Comparison of ENCODE assay signal across 11 cellular contexts in genomic region chrX:22800360-22800759, GRCh38.
DNase-seq lines count a peak whose midpoint lies in the region; ATAC-seq, FAIRE-seq and TF ChIP-seq lines count a peak whose summit lies in the region.
"Had no signal": no experiment of that assay in that cellular context is flagged by ENCODE, and none has a peak within 500 bp of the region (broad histone marks: within the 10 kb centered on the region; RNA-seq: fewer than 3 reads in every experiment).

No MANE protein-coding gene starts in this region.

- intact Hi-C loops in prostate gland (cut with DNase I), result no loop called here

- 63% methylated on average over 4 of the region's 4 CpGs for WGBS in prostate gland

- H3K4me3 ChIP-seq in astrocyte (ENCODE audit: insufficient read depth, low read depth, low read length) (no peak overlapping the region), kidney epithelial cell (ENCODE audit: low read depth, low read length) (no peak overlapping the region), prostate gland (no peak overlapping the region)

- FAIRE-seq in astrocyte (lab: Jason Lieb, UNC), result peak; percentile 100
- FAIRE-seq: frontal cortex had no signal

- H3K27me3 ChIP-seq in astrocyte (ENCODE audit: insufficient read depth, low read length) (no peaks in the 10 kb centered on the region), kidney epithelial cell (ENCODE audit: control insufficient read depth, insufficient read depth, low read length) (no peaks in the 10 kb centered on the region), prostate gland (replicated peaks; ENCODE audit: insufficient read depth) (no peaks in the 10 kb centered on the region)

- TF ChIP-seq POLR2A in prostate gland (IDR thresholded peaks at IDR 0.05), result no peak

- in situ Hi-C loops in KBM-7 (cut with MboI; ENCODE audit: low pct_unique_long_range_greater_than_20kb, low sequenced_read_pairs), result no loop called here

- H3K9me3 Mint-ChIP-seq in astrocyte (ENCODE audit: unreplicated experiment), result peaks cover 3% of the 10 kb centered on the region
- no peaks in the 10 kb centered on the region for H3K9me3 Mint-ChIP-seq in activated naive CD8-positive, alpha-beta T cell treated with anti-CD3 and anti-CD28 coated beads, Interleukin-2, amount 50 U/mL, for 24 hours

- no peak overlapping the region for H2AFZ ChIP-seq in astrocyte (ENCODE audit: low read depth, low read length)

- H3K27ac Mint-ChIP-seq in astrocyte (ENCODE audit: unreplicated experiment), result peak overlapping the region; percentile 10
- H3K27ac Mint-ChIP-seq in activated naive CD8-positive, alpha-beta T cell treated with anti-CD3 and anti-CD28 coated beads, Interleukin-2, amount 50 U/mL, for 24 hours, result no peak overlapping the region

- peak overlapping the region; percentile 42 for H3K4me2 ChIP-seq in astrocyte (ENCODE audit: low read length)

- no peaks in the 10 kb centered on the region for H3K27me3 Mint-ChIP-seq in astrocyte (ENCODE audit: low read depth, unreplicated experiment)
- H3K27me3 Mint-ChIP-seq in activated naive CD8-positive, alpha-beta T cell treated with anti-CD3 and anti-CD28 coated beads, Interleukin-2, amount 50 U/mL, for 24 hours, result no peaks in the 10 kb centered on the region

- no peak overlapping the region for H3K9ac ChIP-seq in astrocyte (ENCODE audit: low read length)

- H4K20me1 ChIP-seq in astrocyte (ENCODE audit: insufficient read depth, low read length), result no peaks in the 10 kb centered on the region

- H3K4me3 Mint-ChIP-seq in astrocyte (ENCODE audit: unreplicated experiment), result no peak overlapping the region
- H3K4me3 Mint-ChIP-seq in activated naive CD8-positive, alpha-beta T cell treated with anti-CD3 and anti-CD28 coated beads, Interleukin-2, amount 50 U/mL, for 24 hours, result no peak overlapping the region

- no peak for ATAC-seq in activated naive CD8-positive, alpha-beta T cell treated with anti-CD3 and anti-CD28 coated beads, Interleukin-2, amount 50 U/mL, for 24 hours

- peak; percentile 63 for DNase-seq in AG20443 (ENCODE audit: low spot score)
- peak; percentile 56 for DNase-seq in KBM-7
- DNase-seq in astrocyte (ENCODE audit: low read depth), result peak; percentile 91
- DNase-seq in kidney epithelial cell (ENCODE audit: low read depth), result peak; percentile 50
- no peak for DNase-seq in prostate gland (ENCODE audit: low spot score)
- DNase-seq in germinal center (ENCODE audit: low spot score), result no peak
- no peak for DNase-seq in SHP77 (lab: John Stamatoyannopoulos, UW)
- no peak for DNase-seq in activated naive CD8-positive, alpha-beta T cell treated with anti-CD3 and anti-CD28 coated beads, Interleukin-2, amount 50 U/mL, for 24 hours
- DNase-seq: NCI-H2081; stimulated activated CD4-positive, alpha-beta T cell treated with anti-CD3 and anti-CD28 coated beads, Interleukin-15, amount 100 ng/mL, for 24 hours had no signal

- no peaks in the 10 kb centered on the region for H3K9me3 ChIP-seq in astrocyte (ENCODE audit: insufficient read depth, low read depth, low read length)
- H3K9me3 ChIP-seq in prostate gland, result no peaks in the 10 kb centered on the region

- H3K4me1 ChIP-seq in astrocyte (ENCODE audit: insufficient read depth, low read length) (peaks cover 3% of the 10 kb centered on the region), prostate gland (replicated peaks) (no peaks in the 10 kb centered on the region)

- no peaks in the 10 kb centered on the region for H3K36me3 Mint-ChIP-seq in astrocyte (ENCODE audit: low read depth, unreplicated experiment)
- no peaks in the 10 kb centered on the region for H3K36me3 Mint-ChIP-seq in activated naive CD8-positive, alpha-beta T cell treated with anti-CD3 and anti-CD28 coated beads, Interleukin-2, amount 50 U/mL, for 24 hours (ENCODE audit: low read depth)

- peaks cover 2% of the 10 kb centered on the region for H3K4me1 Mint-ChIP-seq in astrocyte (ENCODE audit: low read depth, unreplicated experiment)
- no peaks in the 10 kb centered on the region for H3K4me1 Mint-ChIP-seq in activated naive CD8-positive, alpha-beta T cell treated with anti-CD3 and anti-CD28 coated beads, Interleukin-2, amount 50 U/mL, for 24 hours

- H3K36me3 ChIP-seq in astrocyte (ENCODE audit: insufficient read depth, low read length) (no peaks in the 10 kb centered on the region), kidney epithelial cell (ENCODE audit: control insufficient read depth, insufficient read depth, low read length) (no peaks in the 10 kb centered on the region), prostate gland (no peaks in the 10 kb centered on the region)

- no peaks in the 10 kb centered on the region for H3K79me2 ChIP-seq in astrocyte (ENCODE audit: insufficient read depth, low read length)

- TF ChIP-seq CTCF in astrocyte (IDR thresholded peaks at IDR 0.05; ENCODE audit: insufficient read depth, low read depth, low read length), result no peak
- TF ChIP-seq CTCF in kidney epithelial cell (IDR thresholded peaks at IDR 0.05; ENCODE audit: insufficient read depth, low read length, poor library complexity, severe bottlenecking), result no peak
- TF ChIP-seq CTCF in prostate gland (IDR thresholded peaks at IDR 0.05), result no peak

- peak overlapping the region; percentile 19 for H3K27ac ChIP-seq in astrocyte (ENCODE audit: low read depth, low read length)
- H3K27ac ChIP-seq in prostate gland, result no peak overlapping the region

Comparison
In these comparisons a context has a peak if more than half of its experiments do, and no peak if none do; other contexts are left out.
1. DNase-seq: peak in AG20443 (single experiment), KBM-7 (single experiment), astrocyte (single experiment) and kidney epithelial cell (single experiment); none in prostate gland (single experiment), germinal center (single experiment), SHP77 (0 of 2) and activated naive CD8-positive, alpha-beta T cell treated with anti-CD3 and anti-CD28 coated beads, Interleukin-2, amount 50 U/mL, for 24 hours (single experiment).